ENCODE assay signal across 1 cellular context in the genomic region with DNA sequence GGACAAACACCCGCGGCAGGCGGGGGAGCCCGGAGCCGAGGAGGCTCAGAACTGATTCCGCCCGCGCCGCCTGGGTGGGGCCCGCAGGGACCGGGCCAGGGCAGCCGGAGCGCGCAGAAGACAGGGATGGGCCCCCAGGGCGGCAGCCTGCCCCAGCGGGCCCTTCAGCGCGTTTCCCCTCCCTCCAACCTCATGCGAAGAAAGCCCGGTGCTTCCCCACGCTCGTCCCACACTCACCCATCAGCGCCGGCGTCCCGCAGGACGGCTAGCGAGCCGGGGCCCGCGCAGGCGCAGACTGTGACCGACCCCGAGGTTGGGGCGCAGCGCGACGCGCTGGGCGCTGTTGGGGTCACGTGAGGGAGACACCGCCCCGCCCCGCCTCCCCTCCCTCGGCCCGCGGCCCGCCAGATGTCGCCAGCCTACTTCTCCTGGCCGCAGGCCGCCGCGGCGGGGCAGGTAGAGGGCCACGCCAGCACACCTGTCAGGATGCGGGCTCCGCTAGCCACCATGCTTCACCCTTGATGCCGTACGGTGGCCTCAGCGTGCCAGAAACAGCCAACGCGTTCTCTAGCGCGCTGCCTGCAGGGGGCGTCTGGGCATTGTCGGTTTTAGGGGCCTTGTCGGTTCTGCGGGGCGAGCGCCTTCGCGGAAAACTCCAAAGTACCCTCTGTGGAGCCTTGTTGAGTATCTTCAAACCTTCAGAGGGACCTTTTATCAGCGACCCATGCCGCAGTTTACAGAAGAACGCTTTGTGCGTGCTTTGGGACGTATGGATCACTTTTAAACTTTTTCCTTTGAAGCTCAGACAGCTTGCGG.
A peak's percentile ranks its signal among the peaks of the same experiment; 100 is the strongest.
TF ChIP-seq lines count a peak whose summit lies in the region.

A gene with protein sequence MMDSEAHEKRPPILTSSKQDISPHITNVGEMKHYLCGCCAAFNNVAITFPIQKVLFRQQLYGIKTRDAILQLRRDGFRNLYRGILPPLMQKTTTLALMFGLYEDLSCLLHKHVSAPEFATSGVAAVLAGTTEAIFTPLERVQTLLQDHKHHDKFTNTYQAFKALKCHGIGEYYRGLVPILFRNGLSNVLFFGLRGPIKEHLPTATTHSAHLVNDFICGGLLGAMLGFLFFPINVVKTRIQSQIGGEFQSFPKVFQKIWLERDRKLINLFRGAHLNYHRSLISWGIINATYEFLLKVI (minus strand): TSS at position 297 of the 816 bp plus-strand sequence. CDS start 15,577 bp downstream, outside the sequence.

TF ChIP-seq in HepG2, 621 proteins besides CTCF, POLR2A, EP300 and RAD21 (continued from another document and continues in another):
- TF ChIP-seq, protein P1, sequence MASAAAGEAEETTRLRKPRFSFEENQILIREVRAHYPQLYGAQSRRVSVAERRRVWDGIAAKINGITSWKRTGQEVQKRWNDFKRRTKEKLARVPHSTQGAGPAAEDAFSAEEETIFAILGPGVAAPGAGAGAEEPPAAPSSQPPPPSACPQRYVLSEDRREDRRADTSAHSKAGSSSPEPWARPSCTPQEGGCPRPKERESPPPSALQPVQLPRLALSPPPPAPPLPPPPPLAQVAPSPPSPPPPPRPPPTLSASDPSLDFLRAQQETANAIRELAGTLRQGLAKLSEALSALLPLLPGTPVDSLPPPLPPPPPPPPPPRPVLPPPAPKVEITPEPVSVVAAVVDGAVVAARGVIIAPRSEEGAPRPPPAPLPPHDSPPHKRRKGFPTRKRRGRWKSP (CRISPR knock-in tag; IDR thresholded peaks at IDR 0.05) = peak; percentile 99
- TF ChIP-seq BHLHE40 (IDR thresholded peaks at IDR 0.05; ENCODE audit: low read length) = peak; percentile 94
- no peak; the same call in 1 of the 2 replicates for TF ChIP-seq ZNF605 (CRISPR knock-in tag; IDR thresholded peaks at IDR 0.05)
- TF ChIP-seq ARNT2 (CRISPR knock-in tag; IDR thresholded peaks at IDR 0.05; ENCODE audit: low read depth) = peak; percentile 94
- TF ChIP-seq ELF3 (CRISPR knock-in tag; IDR thresholded peaks at IDR 0.05) = peak; percentile 72
- TF ChIP-seq ZNF550 (CRISPR knock-in tag; IDR thresholded peaks at IDR 0.05; ENCODE audit: borderline replicate concordance) = no peak
- peak; percentile 83 for TF ChIP-seq ZNF883 (CRISPR knock-in tag; IDR thresholded peaks at IDR 0.05; ENCODE audit: not compliant biosample characterization)
- peak; percentile 87; the same call in 1 of the 2 replicates for TF ChIP-seq ZSCAN30 (CRISPR knock-in tag; IDR thresholded peaks at IDR 0.05)
- TF ChIP-seq FOSL1 (CRISPR knock-in tag; IDR thresholded peaks at IDR 0.05; ENCODE audit: borderline replicate concordance) = no peak
- TF ChIP-seq MAZ (IDR thresholded peaks at IDR 0.05; ENCODE audit: borderline replicate concordance, low read depth, low read length) = peak; percentile 43; the same call in 1 of the 2 replicates
- peak; percentile 91; the same call in 1 of the 2 replicates for TF ChIP-seq MAZ (CRISPR knock-in tag; IDR thresholded peaks at IDR 0.05; ENCODE audit: low read depth)
- peak; percentile 75; the same call in 1 of the 2 replicates for TF ChIP-seq ZNF383 (CRISPR knock-in tag; IDR thresholded peaks at IDR 0.05; ENCODE audit: borderline replicate concordance)
- TF ChIP-seq AGO2 (optimal IDR thresholded peaks at IDR 0.05; ENCODE audit: low read depth, low read length) = peak; percentile 99
- no peak for TF ChIP-seq RFX3 (CRISPR knock-in tag; IDR thresholded peaks at IDR 0.05)
- TF ChIP-seq ZNF251 (CRISPR knock-in tag; IDR thresholded peaks at IDR 0.05) = no peak
- TF ChIP-seq ZNF816 (CRISPR knock-in tag; IDR thresholded peaks at IDR 0.05; ENCODE audit: borderline replicate concordance) = peak; percentile 94; the same call in 1 of the 2 replicates
- TF ChIP-seq, protein P2, sequence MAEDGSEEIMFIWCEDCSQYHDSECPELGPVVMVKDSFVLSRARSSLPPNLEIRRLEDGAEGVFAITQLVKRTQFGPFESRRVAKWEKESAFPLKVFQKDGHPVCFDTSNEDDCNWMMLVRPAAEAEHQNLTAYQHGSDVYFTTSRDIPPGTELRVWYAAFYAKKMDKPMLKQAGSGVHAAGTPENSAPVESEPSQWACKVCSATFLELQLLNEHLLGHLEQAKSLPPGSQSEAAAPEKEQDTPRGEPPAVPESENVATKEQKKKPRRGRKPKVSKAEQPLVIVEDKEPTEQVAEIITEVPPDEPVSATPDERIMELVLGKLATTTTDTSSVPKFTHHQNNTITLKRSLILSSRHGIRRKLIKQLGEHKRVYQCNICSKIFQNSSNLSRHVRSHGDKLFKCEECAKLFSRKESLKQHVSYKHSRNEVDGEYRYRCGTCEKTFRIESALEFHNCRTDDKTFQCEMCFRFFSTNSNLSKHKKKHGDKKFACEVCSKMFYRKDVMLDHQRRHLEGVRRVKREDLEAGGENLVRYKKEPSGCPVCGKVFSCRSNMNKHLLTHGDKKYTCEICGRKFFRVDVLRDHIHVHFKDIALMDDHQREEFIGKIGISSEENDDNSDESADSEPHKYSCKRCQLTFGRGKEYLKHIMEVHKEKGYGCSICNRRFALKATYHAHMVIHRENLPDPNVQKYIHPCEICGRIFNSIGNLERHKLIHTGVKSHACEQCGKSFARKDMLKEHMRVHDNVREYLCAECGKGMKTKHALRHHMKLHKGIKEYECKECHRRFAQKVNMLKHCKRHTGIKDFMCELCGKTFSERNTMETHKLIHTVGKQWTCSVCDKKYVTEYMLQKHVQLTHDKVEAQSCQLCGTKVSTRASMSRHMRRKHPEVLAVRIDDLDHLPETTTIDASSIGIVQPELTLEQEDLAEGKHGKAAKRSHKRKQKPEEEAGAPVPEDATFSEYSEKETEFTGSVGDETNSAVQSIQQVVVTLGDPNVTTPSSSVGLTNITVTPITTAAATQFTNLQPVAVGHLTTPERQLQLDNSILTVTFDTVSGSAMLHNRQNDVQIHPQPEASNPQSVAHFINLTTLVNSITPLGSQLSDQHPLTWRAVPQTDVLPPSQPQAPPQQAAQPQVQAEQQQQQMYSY (CRISPR knock-in tag; IDR thresholded peaks at IDR 0.05) = peak; percentile 30; the same call in 1 of the 2 replicates
- TF ChIP-seq NFKBIZ (CRISPR knock-in tag; IDR thresholded peaks at IDR 0.05) = peak; percentile 86; the same call in 1 of the 2 replicates
- TF ChIP-seq, protein P3, sequence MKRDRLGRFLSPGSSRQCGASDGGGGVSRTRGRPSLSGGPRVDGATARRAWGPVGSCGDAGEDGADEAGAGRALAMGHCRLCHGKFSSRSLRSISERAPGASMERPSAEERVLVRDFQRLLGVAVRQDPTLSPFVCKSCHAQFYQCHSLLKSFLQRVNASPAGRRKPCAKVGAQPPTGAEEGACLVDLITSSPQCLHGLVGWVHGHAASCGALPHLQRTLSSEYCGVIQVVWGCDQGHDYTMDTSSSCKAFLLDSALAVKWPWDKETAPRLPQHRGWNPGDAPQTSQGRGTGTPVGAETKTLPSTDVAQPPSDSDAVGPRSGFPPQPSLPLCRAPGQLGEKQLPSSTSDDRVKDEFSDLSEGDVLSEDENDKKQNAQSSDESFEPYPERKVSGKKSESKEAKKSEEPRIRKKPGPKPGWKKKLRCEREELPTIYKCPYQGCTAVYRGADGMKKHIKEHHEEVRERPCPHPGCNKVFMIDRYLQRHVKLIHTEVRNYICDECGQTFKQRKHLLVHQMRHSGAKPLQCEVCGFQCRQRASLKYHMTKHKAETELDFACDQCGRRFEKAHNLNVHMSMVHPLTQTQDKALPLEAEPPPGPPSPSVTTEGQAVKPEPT (CRISPR knock-in tag; IDR thresholded peaks at IDR 0.05; ENCODE audit: low read depth) = no peak
- TF ChIP-seq, protein P4, sequence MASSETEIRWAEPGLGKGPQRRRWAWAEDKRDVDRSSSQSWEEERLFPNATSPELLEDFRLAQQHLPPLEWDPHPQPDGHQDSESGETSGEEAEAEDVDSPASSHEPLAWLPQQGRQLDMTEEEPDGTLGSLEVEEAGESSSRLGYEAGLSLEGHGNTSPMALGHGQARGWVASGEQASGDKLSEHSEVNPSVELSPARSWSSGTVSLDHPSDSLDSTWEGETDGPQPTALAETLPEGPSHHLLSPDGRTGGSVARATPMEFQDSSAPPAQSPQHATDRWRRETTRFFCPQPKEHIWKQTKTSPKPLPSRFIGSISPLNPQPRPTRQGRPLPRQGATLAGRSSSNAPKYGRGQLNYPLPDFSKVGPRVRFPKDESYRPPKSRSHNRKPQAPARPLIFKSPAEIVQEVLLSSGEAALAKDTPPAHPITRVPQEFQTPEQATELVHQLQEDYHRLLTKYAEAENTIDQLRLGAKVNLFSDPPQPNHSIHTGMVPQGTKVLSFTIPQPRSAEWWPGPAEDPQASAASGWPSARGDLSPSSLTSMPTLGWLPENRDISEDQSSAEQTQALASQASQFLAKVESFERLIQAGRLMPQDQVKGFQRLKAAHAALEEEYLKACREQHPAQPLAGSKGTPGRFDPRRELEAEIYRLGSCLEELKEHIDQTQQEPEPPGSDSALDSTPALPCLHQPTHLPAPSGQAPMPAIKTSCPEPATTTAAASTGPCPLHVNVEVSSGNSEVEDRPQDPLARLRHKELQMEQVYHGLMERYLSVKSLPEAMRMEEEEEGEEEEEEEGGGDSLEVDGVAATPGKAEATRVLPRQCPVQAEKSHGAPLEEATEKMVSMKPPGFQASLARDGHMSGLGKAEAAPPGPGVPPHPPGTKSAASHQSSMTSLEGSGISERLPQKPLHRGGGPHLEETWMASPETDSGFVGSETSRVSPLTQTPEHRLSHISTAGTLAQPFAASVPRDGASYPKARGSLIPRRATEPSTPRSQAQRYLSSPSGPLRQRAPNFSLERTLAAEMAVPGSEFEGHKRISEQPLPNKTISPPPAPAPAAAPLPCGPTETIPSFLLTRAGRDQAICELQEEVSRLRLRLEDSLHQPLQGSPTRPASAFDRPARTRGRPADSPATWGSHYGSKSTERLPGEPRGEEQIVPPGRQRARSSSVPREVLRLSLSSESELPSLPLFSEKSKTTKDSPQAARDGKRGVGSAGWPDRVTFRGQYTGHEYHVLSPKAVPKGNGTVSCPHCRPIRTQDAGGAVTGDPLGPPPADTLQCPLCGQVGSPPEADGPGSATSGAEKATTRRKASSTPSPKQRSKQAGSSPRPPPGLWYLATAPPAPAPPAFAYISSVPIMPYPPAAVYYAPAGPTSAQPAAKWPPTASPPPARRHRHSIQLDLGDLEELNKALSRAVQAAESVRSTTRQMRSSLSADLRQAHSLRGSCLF (CRISPR knock-in tag; IDR thresholded peaks at IDR 0.05; ENCODE audit: borderline replicate concordance) = no peak
- TF ChIP-seq SP5 (CRISPR knock-in tag; IDR thresholded peaks at IDR 0.05; ENCODE audit: borderline replicate concordance, low read depth) = peak; percentile 73
- peak; percentile 96 for TF ChIP-seq ZFP36L1 (CRISPR knock-in tag; IDR thresholded peaks at IDR 0.05)
- TF ChIP-seq DMAP1 (CRISPR knock-in tag; IDR thresholded peaks at IDR 0.05) = peak; percentile 97
- TF ChIP-seq, protein P5, sequence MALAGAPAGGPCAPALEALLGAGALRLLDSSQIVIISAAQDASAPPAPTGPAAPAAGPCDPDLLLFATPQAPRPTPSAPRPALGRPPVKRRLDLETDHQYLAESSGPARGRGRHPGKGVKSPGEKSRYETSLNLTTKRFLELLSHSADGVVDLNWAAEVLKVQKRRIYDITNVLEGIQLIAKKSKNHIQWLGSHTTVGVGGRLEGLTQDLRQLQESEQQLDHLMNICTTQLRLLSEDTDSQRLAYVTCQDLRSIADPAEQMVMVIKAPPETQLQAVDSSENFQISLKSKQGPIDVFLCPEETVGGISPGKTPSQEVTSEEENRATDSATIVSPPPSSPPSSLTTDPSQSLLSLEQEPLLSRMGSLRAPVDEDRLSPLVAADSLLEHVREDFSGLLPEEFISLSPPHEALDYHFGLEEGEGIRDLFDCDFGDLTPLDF (CRISPR knock-in tag; IDR thresholded peaks at IDR 0.05) = peak; percentile 43; the same call in 1 of the 2 replicates
- peak; percentile 82 for TF ChIP-seq GABPB1 (CRISPR knock-in tag; IDR thresholded peaks at IDR 0.05)
- peak; percentile 32; the same call in 1 of the 2 replicates for TF ChIP-seq ZSCAN9 (CRISPR knock-in tag; IDR thresholded peaks at IDR 0.05; ENCODE audit: borderline replicate concordance)
- TF ChIP-seq ZBTB7B (CRISPR knock-in tag; IDR thresholded peaks at IDR 0.05) = peak; percentile 97
- TF ChIP-seq RARG (CRISPR knock-in tag; IDR thresholded peaks at IDR 0.05; ENCODE audit: low read depth) = no peak
- no peak for TF ChIP-seq ARNT (IDR thresholded peaks at IDR 0.05)
- TF ChIP-seq ONECUT2 (CRISPR knock-in tag; IDR thresholded peaks at IDR 0.05) = 0 out of 2 replicates have a peak, but pooled peaks have one; percentile 39
- TF ChIP-seq ZNF256 (CRISPR knock-in tag; conservative IDR thresholded peaks at IDR 0.05) = no peak
- no peak for TF ChIP-seq ZNF12 (CRISPR knock-in tag; IDR thresholded peaks at IDR 0.05)
- TF ChIP-seq, protein P6, sequence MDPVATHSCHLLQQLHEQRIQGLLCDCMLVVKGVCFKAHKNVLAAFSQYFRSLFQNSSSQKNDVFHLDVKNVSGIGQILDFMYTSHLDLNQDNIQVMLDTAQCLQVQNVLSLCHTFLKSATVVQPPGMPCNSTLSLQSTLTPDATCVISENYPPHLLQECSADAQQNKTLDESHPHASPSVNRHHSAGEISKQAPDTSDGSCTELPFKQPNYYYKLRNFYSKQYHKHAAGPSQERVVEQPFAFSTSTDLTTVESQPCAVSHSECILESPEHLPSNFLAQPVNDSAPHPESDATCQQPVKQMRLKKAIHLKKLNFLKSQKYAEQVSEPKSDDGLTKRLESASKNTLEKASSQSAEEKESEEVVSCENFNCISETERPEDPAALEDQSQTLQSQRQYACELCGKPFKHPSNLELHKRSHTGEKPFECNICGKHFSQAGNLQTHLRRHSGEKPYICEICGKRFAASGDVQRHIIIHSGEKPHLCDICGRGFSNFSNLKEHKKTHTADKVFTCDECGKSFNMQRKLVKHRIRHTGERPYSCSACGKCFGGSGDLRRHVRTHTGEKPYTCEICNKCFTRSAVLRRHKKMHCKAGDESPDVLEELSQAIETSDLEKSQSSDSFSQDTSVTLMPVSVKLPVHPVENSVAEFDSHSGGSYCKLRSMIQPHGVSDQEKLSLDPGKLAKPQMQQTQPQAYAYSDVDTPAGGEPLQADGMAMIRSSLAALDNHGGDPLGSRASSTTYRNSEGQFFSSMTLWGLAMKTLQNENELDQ (CRISPR knock-in tag; IDR thresholded peaks at IDR 0.05; ENCODE audit: borderline replicate concordance) = 0 out of 2 replicates have a peak, but pooled peaks have one; percentile 28
- TF ChIP-seq, protein P7, sequence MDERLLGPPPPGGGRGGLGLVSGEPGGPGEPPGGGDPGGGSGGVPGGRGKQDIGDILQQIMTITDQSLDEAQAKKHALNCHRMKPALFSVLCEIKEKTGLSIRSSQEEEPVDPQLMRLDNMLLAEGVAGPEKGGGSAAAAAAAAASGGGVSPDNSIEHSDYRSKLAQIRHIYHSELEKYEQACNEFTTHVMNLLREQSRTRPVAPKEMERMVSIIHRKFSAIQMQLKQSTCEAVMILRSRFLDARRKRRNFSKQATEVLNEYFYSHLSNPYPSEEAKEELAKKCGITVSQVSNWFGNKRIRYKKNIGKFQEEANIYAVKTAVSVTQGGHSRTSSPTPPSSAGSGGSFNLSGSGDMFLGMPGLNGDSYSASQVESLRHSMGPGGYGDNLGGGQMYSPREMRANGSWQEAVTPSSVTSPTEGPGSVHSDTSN (CRISPR knock-in tag; IDR thresholded peaks at IDR 0.05) = no peak
- peak; percentile 56; the same call in 1 of the 2 replicates for TF ChIP-seq ZFP1 (CRISPR knock-in tag; IDR thresholded peaks at IDR 0.05)
- peak; percentile 84 for TF ChIP-seq ZNF607 (CRISPR knock-in tag; IDR thresholded peaks at IDR 0.05; ENCODE audit: borderline replicate concordance)
- TF ChIP-seq ARID2 (CRISPR knock-in tag; IDR thresholded peaks at IDR 0.05; ENCODE audit: borderline replicate concordance) = peak; percentile 97
- TF ChIP-seq HNF4G (IDR thresholded peaks at IDR 0.05; ENCODE audit: borderline replicate concordance, low read depth, low read length) = no peak
- peak; percentile 75 for TF ChIP-seq HNF4G (CRISPR knock-in tag; IDR thresholded peaks at IDR 0.05; ENCODE audit: borderline replicate concordance, low read depth)
- TF ChIP-seq NR3C1 (CRISPR knock-in tag; IDR thresholded peaks at IDR 0.05) = no peak
- peak; percentile 88 for TF ChIP-seq MEIS1 (CRISPR knock-in tag; IDR thresholded peaks at IDR 0.05; ENCODE audit: borderline replicate concordance)
- TF ChIP-seq ZNF20 (CRISPR knock-in tag; IDR thresholded peaks at IDR 0.05) = peak; percentile 33; the same call in 1 of the 2 replicates
- TF ChIP-seq ZNF431 (CRISPR knock-in tag; IDR thresholded peaks at IDR 0.05; ENCODE audit: borderline replicate concordance, low read depth) = peak; percentile 79; the same call in 1 of the 2 replicates
